8 cellular contexts compared by ENCODE assay signal in genomic region chr19:58150328-58150921, GRCh38. TPM values are rescaled to one million over a fixed set of nuclear protein-coding genes. Genes with fewer than 3 reads are reported as not detected.
A peak's percentile ranks its signal among the peaks of the same experiment; 100 is the strongest.
DNase-seq lines count a peak whose midpoint lies in the region; ATAC-seq and TF ChIP-seq lines count a peak whose summit lies in the region.

TSS of gene ZNF329 (minus strand) at chr19:58150789. CDS start at chr19:58129503, 21,286 bp downstream.

- no peak for TF ChIP-seq CTCF in GM10266 (IDR thresholded peaks at IDR 0.05; ENCODE audit: control insufficient read depth, insufficient read depth, low read depth, missing control alignments)
- TF ChIP-seq CTCF in WERI-Rb-1 (IDR thresholded peaks at IDR 0.05; ENCODE audit: low read depth, low read length): no peak
- TF ChIP-seq CTCF in breast epithelium (IDR thresholded peaks at IDR 0.05): peak in 1 of 3 donors; percentile 15

- H3K4me3 ChIP-seq in WERI-Rb-1 (ENCODE audit: low read depth, low read length): peak within 1 kb of the TSS; percentile 67
- peak within 1 kb of the TSS; percentile 87 to 92 (median 92) for H3K4me3 ChIP-seq in breast epithelium
- H3K4me3 ChIP-seq in skin epidermis: peak within 1 kb of the TSS; percentile 48 to 94 (median 87)

- H3K36me3 ChIP-seq in WERI-Rb-1: no peaks in the 10 kb centered on the region
- no peaks in the 10 kb centered on the region for H3K36me3 ChIP-seq in breast epithelium

- peak within 1 kb of the TSS; percentile 86 for H3K27ac ChIP-seq in WERI-Rb-1
- H3K27ac ChIP-seq in breast epithelium: peak within 1 kb of the TSS; percentile 91 to 93
- peak within 1 kb of the TSS; percentile 64 to 98 (median 86) for H3K27ac ChIP-seq in skin epidermis

- peak; percentile 70 for ATAC-seq in HG02798 (IDR thresholded peaks at IDR 0.05; ENCODE audit: poor library complexity, unreplicated experiment)

- DNase-seq in GM10266 (ENCODE audit: extremely low spot score) (peak; percentile 94), NCI-H2029 treated with DMSO at 0.1 percent for 48 hours (lab: John Stamatoyannopoulos, UW) (peak; percentile 42), WERI-Rb-1 (peak; percentile 90), breast epithelium (ENCODE audit: low spot score in 2 of 2) (peak; percentile 68 to 88), iPS-NIHi7 (ENCODE audit: extremely low spot score) (peak; percentile 95), DMS114 treated with DMSO at 0.1 percent for 48 hours (lab: John Stamatoyannopoulos, UW; ENCODE audit: unreplicated experiment) (no peak)

- no peaks in the 10 kb centered on the region for H3K27me3 ChIP-seq in WERI-Rb-1 (ENCODE audit: insufficient read depth, low read depth, severe bottlenecking)
- no peaks in the 10 kb centered on the region for H3K27me3 ChIP-seq in breast epithelium

- peaks cover 7% of the 10 kb centered on the region for H3K9me3 ChIP-seq in WERI-Rb-1 (ENCODE audit: severe bottlenecking)
- peaks cover 23 to 26% of the 10 kb centered on the region in 2 donors for H3K9me3 ChIP-seq in breast epithelium

- intact Hi-C loops in breast epithelium (cut with DNase I; ENCODE audit: low total_unique reads): loop anchor here (10.0 kb wide), 1 partner anchor 126 kb away; no protein-coding TSS in a partner anchor

- TF ChIP-seq POLR2A in breast epithelium (IDR thresholded peaks at IDR 0.05): no peak

- H3K4me1 ChIP-seq in breast epithelium: peaks cover 0 to 18% of the 10 kb centered on the region in 2 donors

RNA-seq across cellular contexts. Expression of gene ZNF329, which starts in this region (rescaled TPM):
- total RNA-seq in breast epithelium: 10 to 100 TPM in 2 of 3 donors, 1 to 10 TPM in 1; 6.9 to 20.8 (median 13.8) TPM
